In the genomic region with DNA sequence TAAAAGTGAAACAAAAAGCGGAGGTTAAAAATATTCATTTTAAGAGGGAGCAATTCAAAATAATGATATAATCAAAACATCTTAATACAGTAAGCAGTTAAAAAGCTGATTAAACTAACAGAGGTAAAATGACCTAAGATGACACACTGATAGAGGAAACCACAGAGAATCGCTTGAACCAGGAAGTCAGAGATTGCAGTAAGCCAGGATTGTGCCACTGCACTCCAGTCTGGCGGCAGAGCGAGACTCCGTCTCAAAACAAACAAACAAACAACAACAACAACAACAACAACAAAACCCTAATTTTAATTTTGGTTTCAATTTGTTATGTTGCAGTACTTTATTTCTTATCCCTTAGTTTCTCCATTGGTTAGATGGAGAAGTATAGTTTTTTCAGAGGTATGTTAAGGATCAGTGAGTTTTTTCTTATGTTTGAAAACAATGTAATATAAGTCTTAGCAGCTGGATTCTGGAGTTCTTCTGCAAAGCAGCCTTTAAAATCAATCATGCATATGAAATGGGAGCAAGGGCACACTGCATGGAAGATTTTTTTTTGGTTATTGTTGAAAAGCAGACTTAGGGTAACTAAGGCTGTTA, we compare ENCODE assay signal across 8 cellular contexts. TPM values are rescaled to one million over a fixed set of nuclear protein-coding genes. Genes with fewer than 3 reads are reported as not detected.
A peak's percentile ranks its signal among the peaks of the same experiment; 100 is the strongest.
DNase-seq lines count a peak whose midpoint lies in the region; ATAC-seq, FAIRE-seq and TF ChIP-seq lines count a peak whose summit lies in the region.

No MANE protein-coding gene starts in this region.

- H3K4me3 ChIP-seq in heart right ventricle (peak overlapping the region in 6 of 10 donors; percentile 3 to 32 (median 22)), right atrium auricular region (peak overlapping the region in 1 of 2 donors; percentile 10), HepG2 (replicated peaks in 1 of 3; ENCODE audit: insufficient read depth in 1 of 3, low read depth in 2 of 3, low read length in 3 of 3) (no peak overlapping the region)

- H3K9ac ChIP-seq in HepG2 (ENCODE audit: insufficient read depth, low read depth, low read length), result no peak overlapping the region

- 16 to 23% methylated on average over 5 of the region's 5 CpGs for WGBS in heart right ventricle, 2 donors
- WGBS in HepG2 (ENCODE audit: low lambda C conversion rate), result 85% methylated on average over 5 of the region's 5 CpGs

- TF ChIP-seq CTCF in heart right ventricle (IDR thresholded peaks at IDR 0.05) (no peak), right atrium auricular region (IDR thresholded peaks at IDR 0.05) (no peak), HepG2 (CRISPR knock-in tag; IDR thresholded peaks at IDR 0.05) (no peak)

- no peak overlapping the region for H2AFZ ChIP-seq in HepG2 (ENCODE audit: low read length)

- no peaks in the 10 kb centered on the region for H3K79me2 ChIP-seq in HepG2 (ENCODE audit: insufficient read depth, low read length)

- TF ChIP-seq RAD21 in HepG2 (CRISPR knock-in tag; IDR thresholded peaks at IDR 0.05), result no peak

- intact Hi-C loops in heart right ventricle (cut with DNase I) (loop anchor here in 1 of 10 donors (5.0 kb wide), 1 partner anchor 68 kb away; the partner anchor contains the start of gene RANBP6), HepG2 (cut with micrococcal nuclease; ENCODE audit: unreplicated experiment) (no loop called here)
- intact Hi-C loops in activated CD4-positive, alpha-beta T cell treated with anti-CD3 and anti-CD28 coated beads, Interleukin-2, amount 10 ng/mL, durations not matched to agents 24 days and 14 days (cut with micrococcal nuclease), result loop anchor here (5.0 kb wide), 2 partner anchors 37 to 58 kb away; a partner anchor contains a TSS

- no peaks in the 10 kb centered on the region for H3K9me3 Mint-ChIP-seq in activated CD4-positive, alpha-beta T cell treated with anti-CD3 and anti-CD28 coated beads, Interleukin-2, amount 10 ng/mL, durations not matched to agents 24 days and 14 days

- H3K4me1 Mint-ChIP-seq in activated CD4-positive, alpha-beta T cell treated with anti-CD3 and anti-CD28 coated beads, Interleukin-2, amount 10 ng/mL, durations not matched to agents 24 days and 14 days, result peaks cover 14% of the 10 kb centered on the region

- DNase-seq in heart right ventricle, result no peak
- no peak for DNase-seq in right atrium auricular region (ENCODE audit: low spot score)
- DNase-seq in activated CD4-positive, alpha-beta T cell treated with anti-CD3 and anti-CD28 coated beads, Interleukin-2, amount 10 ng/mL, durations not matched to agents 24 days and 14 days, result peak; percentile 72
- DNase-seq in HepG2 (ENCODE audit: low spot score), result no peak
- DNase-seq in NCI-H446 (lab: John Stamatoyannopoulos, UW), result no peak
- DNase-seq in COLO829 (ENCODE audit: low spot score), result no peak
- DNase-seq in AG20443 (ENCODE audit: low spot score), result no peak

- TF ChIP-seq EP300 in HepG2 (IDR thresholded peaks at IDR 0.05; ENCODE audit: low read depth in 2 of 2, low read length in 2 of 2), result no peak
- TF ChIP-seq EP300 in HepG2 (CRISPR knock-in tag; IDR thresholded peaks at IDR 0.05; ENCODE audit: borderline replicate concordance), result no peak

- no peak overlapping the region for H3K4me2 ChIP-seq in HepG2 (ENCODE audit: low read depth, low read length)

- no peaks in the 10 kb centered on the region for H3K27me3 Mint-ChIP-seq in activated CD4-positive, alpha-beta T cell treated with anti-CD3 and anti-CD28 coated beads, Interleukin-2, amount 10 ng/mL, durations not matched to agents 24 days and 14 days

- no peak overlapping the region for H3K27ac Mint-ChIP-seq in activated CD4-positive, alpha-beta T cell treated with anti-CD3 and anti-CD28 coated beads, Interleukin-2, amount 10 ng/mL, durations not matched to agents 24 days and 14 days

- POLR2A ChIA-PET in HepG2 (lab: Yijun Ruan, JAX), result no interaction called here

- CTCF ChIA-PET in HepG2 (lab: Yijun Ruan, JAX; ENCODE audit: low intra/inter-chr PET ratio, low total read pairs), result no interaction called here

- BruUV-seq in HepG2 (replicated peaks; lab: Mats Ljungman, UMichigan), result no TSS peak

- peaks cover 1% of the 10 kb centered on the region for H3K36me3 Mint-ChIP-seq in activated CD4-positive, alpha-beta T cell treated with anti-CD3 and anti-CD28 coated beads, Interleukin-2, amount 10 ng/mL, durations not matched to agents 24 days and 14 days (ENCODE audit: low read depth)

- TF ChIP-seq POLR2A in HepG2 (IDR thresholded peaks at IDR 0.05; ENCODE audit: insufficient read depth in 1 of 2, low read depth in 2 of 2, low read length in 2 of 2), result no peak

- H3K27ac ChIP-seq in heart right ventricle (peak overlapping the region in 2 of 10 donors; percentile 13 to 45), right atrium auricular region (no peak overlapping the region), HepG2 (ENCODE audit: extremely low read length, insufficient read depth, low read length) (no peak overlapping the region)

- FAIRE-seq in HepG2 (lab: Jason Lieb, UNC), result no peak

- no peak for ATAC-seq in heart right ventricle
- ATAC-seq in HG03469 (IDR thresholded peaks at IDR 0.05; ENCODE audit: unreplicated experiment), result peak; percentile 65
- no peak for ATAC-seq in HepG2

- in situ Hi-C loops in HepG2 (cut with HindIII; ENCODE audit: extremely low pct_ligation_motif_present, low pct_unique_long_range_greater_than_20kb), result no loop called here

- peak overlapping the region; percentile 54 for H3K4me3 Mint-ChIP-seq in activated CD4-positive, alpha-beta T cell treated with anti-CD3 and anti-CD28 coated beads, Interleukin-2, amount 10 ng/mL, durations not matched to agents 24 days and 14 days

- peaks cover 0 to 6% (median 0%) of the 10 kb centered on the region in 9 donors for H3K36me3 ChIP-seq in heart right ventricle
- H3K36me3 ChIP-seq in right atrium auricular region, result no peaks in the 10 kb centered on the region
- H3K36me3 ChIP-seq in HepG2 (replicated peaks in 1 of 2; ENCODE audit: control insufficient read depth in 1 of 2, insufficient read depth in 2 of 2, low read length in 2 of 2), result no peaks in the 10 kb centered on the region

- H3K27me3 ChIP-seq in heart right ventricle, result no peaks in the 10 kb centered on the region
- no peaks in the 10 kb centered on the region for H3K27me3 ChIP-seq in right atrium auricular region
- no peaks in the 10 kb centered on the region for H3K27me3 ChIP-seq in HepG2 (ENCODE audit: control insufficient read depth in 1 of 2, insufficient read depth in 2 of 2, low read length in 2 of 2)

- H3K9me3 ChIP-seq in heart right ventricle, result no peaks in the 10 kb centered on the region
- no peaks in the 10 kb centered on the region for H3K9me3 ChIP-seq in right atrium auricular region
- H3K9me3 ChIP-seq in HepG2 (ENCODE audit: low read length), result no peaks in the 10 kb centered on the region

- H3K4me1 ChIP-seq in heart right ventricle (peaks cover 0 to 37% (median 22%) of the 10 kb centered on the region in 9 donors), right atrium auricular region (peaks cover 0 to 17% of the 10 kb centered on the region in 2 donors), HepG2 (ENCODE audit: insufficient read depth, low read length) (no peaks in the 10 kb centered on the region)

- no peaks in the 10 kb centered on the region for H4K20me1 ChIP-seq in HepG2 (ENCODE audit: insufficient read depth, low read length)

TF ChIP-seq in HepG2, 621 proteins besides CTCF, POLR2A, EP300 and RAD21:
- no peak for TF ChIP-seq YEATS2 (CRISPR knock-in tag; IDR thresholded peaks at IDR 0.05; ENCODE audit: borderline replicate concordance)
- TF ChIP-seq FOXP1 (IDR thresholded peaks at IDR 0.05), result peak; percentile 76
- no peak for TF ChIP-seq FOXP1 (CRISPR knock-in tag; IDR thresholded peaks at IDR 0.05)
- TF ChIP-seq ZNF343 (CRISPR knock-in tag; IDR thresholded peaks at IDR 0.05), result no peak
- TF ChIP-seq HNF4A (CRISPR knock-in tag; IDR thresholded peaks at IDR 0.05), result no peak

RNA-seq across cellular contexts. Expression of gene MLANA, which starts 58.5 kb away (rescaled TPM):
- not detected for total RNA-seq in heart right ventricle
- not detected for polyA plus RNA-seq in heart right ventricle
- not detected for total RNA-seq in right atrium auricular region
- total RNA-seq in activated CD4-positive, alpha-beta T cell treated with anti-CD3 and anti-CD28 coated beads, Interleukin-2, amount 10 ng/mL, durations not matched to agents 24 days and 14 days, result not detected in 2 replicates
- total RNA-seq in HepG2 (2016; rRNA removed; fragmentation: Illumina TruSeq; extraction: Trizol), result 0.11 and 0.72 TPM in 2 replicates
- total RNA-seq in HepG2 (2016; cell fraction: cytosol; rRNA removed; fragmentation: Illumina TruSeq; extraction: Trizol; ENCODE audit: low read depth), result 0.88 TPM in 1 of 2 replicates, not detected in the other
- total RNA-seq in HepG2 (2016; cell fraction: insoluble cytoplasmic fraction; rRNA removed; fragmentation: Illumina TruSeq; extraction: Trizol), result 0.15 and 0.32 TPM in 2 replicates
- total RNA-seq in HepG2 (2016; cell fraction: membrane; rRNA removed; fragmentation: Illumina TruSeq; extraction: Trizol), result 0.43 and 0.72 TPM in 2 replicates
- total RNA-seq in HepG2 (2016; cell fraction: nucleus; rRNA removed; fragmentation: Illumina TruSeq; extraction: Trizol), result not detected in 2 replicates
- 0.18 TPM in 1 of 2 replicates, not detected in the other for polyA plus RNA-seq in HepG2 (2011; rRNA removed)
- not detected in 2 replicates for polyA plus RNA-seq in HepG2 (2011; cell fraction: cytosol; rRNA removed)
- polyA plus RNA-seq in HepG2 (2011; cell fraction: nucleus; rRNA removed), result not detected in 2 replicates
- polyA plus RNA-seq in HepG2 (2012), result 0.23 and 0.43 TPM in 2 replicates
- polyA plus RNA-seq in HepG2 (2016; cell fraction: cytosol; fragmentation: Illumina TruSeq; extraction: Trizol; ENCODE audit: low read depth), result 0.75 and 0.91 TPM in 2 replicates
- 0.23 and 0.33 TPM in 2 replicates for polyA plus RNA-seq in HepG2 (2016; cell fraction: insoluble cytoplasmic fraction; fragmentation: Illumina TruSeq; extraction: Trizol; ENCODE audit: low read depth)
- polyA plus RNA-seq in HepG2 (2016; cell fraction: membrane; fragmentation: Illumina TruSeq; extraction: Trizol; ENCODE audit: low read depth), result 0.70 and 1.0 TPM in 2 replicates
- not detected in 2 replicates for polyA plus RNA-seq in HepG2 (2016; cell fraction: nucleus; fragmentation: Illumina TruSeq; extraction: Trizol; ENCODE audit: insufficient read depth, low read depth)
- 0.10 TPM in 1 of 2 replicates, not detected in the other for polyA minus RNA-seq in HepG2 (2011; rRNA and poly(A)+ RNA removed; ENCODE audit: low replicate concordance)
- not detected in 2 replicates for polyA minus RNA-seq in HepG2 (2011; cell fraction: cytosol; rRNA and poly(A)+ RNA removed)
- not detected in 2 replicates for polyA minus RNA-seq in HepG2 (2011; cell fraction: nucleus; rRNA and poly(A)+ RNA removed)

Comparison
In these comparisons a context has a peak if more than half of its experiments do, and no peak if none do; other contexts are left out.
1. H3K4me3 ChIP-seq: peak in heart right ventricle (6 of 10); none in HepG2 (0 of 3).